ENCODE assay signal across 1 cellular context in genomic region chr16:80346160-80346632, GRCh38.
TF ChIP-seq lines count a peak whose summit lies in the region.

No MANE protein-coding gene starts in this region.

TF ChIP-seq in GM12878, 131 proteins besides CTCF, POLR2A, EP300 and RAD21 (continued from another document):
- no peak for TF ChIP-seq CREM (IDR thresholded peaks at IDR 0.05; ENCODE audit: low read depth)
- TF ChIP-seq USF2 (IDR thresholded peaks at IDR 0.05; ENCODE audit: borderline replicate concordance, low read depth, low read length): no peak
- TF ChIP-seq NBN (IDR thresholded peaks at IDR 0.05): no peak
